In genomic region chr20:47974234-47974878, GRCh38 we compare ENCODE assay signal across 11 cellular contexts.
"Had no signal": no experiment of that assay in that cellular context is flagged by ENCODE, and none has a peak within 500 bp of the region (broad histone marks: within the 10 kb centered on the region; RNA-seq: fewer than 3 reads in every experiment).

No MANE protein-coding gene starts in this region.

- DNase-seq: activated CD4-positive, alpha-beta memory T cell treated with anti-CD3 and anti-CD28 coated beads for 36 hours; activated gamma-delta T cell; activated T-cell treated with anti-CD3 and anti-CD28 coated beads, Interleukin-2, amount 50 U/mL, for 48 hours; dorsolateral prefrontal cortex; foreskin melanocyte; hippocampal formation; kidney glomerular epithelial cell; naive thymus-derived CD4-positive, alpha-beta T cell; stimulated activated CD4-positive, alpha-beta T cell treated with anti-CD3 and anti-CD28 coated beads, Interleukin-4, amount 100 ng/mL, for 1 hour; stimulated activated CD8-positive, alpha-beta memory T cell treated with anti-CD3 and anti-CD28 coated beads, Interleukin-4, amount 100 ng/mL, for 48 hours had no signal

- H3K4me3 ChIP-seq: lung had no signal
